In the genomic region with DNA sequence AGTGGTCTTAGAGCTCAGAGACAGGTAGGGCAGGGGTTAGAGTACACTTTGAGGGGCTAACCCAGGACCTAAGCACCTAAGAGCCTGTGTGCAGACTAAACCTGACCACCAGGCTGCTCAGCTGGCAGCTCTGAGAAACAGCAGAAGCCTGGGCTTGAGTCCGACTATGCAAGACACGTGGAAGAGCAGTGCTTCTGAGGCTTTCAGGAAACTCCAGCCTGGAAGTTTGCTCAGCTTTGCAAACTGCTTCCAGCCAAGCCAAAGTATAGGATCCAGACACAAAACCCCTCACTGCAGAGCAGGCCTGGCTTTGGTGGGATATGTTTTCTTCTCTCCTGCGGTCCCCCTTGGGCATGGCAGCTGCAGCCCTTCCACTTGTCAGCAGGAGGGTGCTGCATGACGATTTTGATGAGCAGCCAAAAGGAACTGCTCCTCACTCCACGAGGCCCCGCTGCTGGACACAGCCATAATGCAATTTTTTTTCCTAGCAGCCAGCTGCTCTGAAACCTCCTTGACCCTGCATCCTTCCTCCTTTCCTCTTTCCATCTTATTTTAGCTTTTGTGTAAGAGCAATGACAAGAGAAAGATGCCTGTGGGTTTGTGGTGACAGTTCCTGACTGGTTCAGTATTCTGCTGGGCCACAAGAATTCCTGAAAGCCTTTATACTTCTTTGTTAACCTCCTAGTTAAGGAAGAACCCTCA, we compare ENCODE assay signal across 12 cellular contexts.
A peak's percentile ranks its signal among the peaks of the same experiment; 100 is the strongest.
DNase-seq lines count a peak whose midpoint lies in the region; ATAC-seq and TF ChIP-seq lines count a peak whose summit lies in the region.
"Had no signal": no experiment of that assay in that cellular context is flagged by ENCODE, and none has a peak within 500 bp of the region (broad histone marks: within the 10 kb centered on the region; RNA-seq: fewer than 3 reads in every experiment).

No MANE protein-coding gene starts in this region.

- no peak overlapping the region for H3K4me3 ChIP-seq in esophagus squamous epithelium
- H3K4me3 ChIP-seq: breast epithelium had no signal

- no peaks in the 10 kb centered on the region for H3K36me3 ChIP-seq in esophagus squamous epithelium
- H3K36me3 ChIP-seq: breast epithelium had no signal

- DNase-seq in A172 (ENCODE audit: low spot score) (peak; percentile 87), NCI-H1092 treated with DMSO at 0.1 percent for 48 hours (lab: John Stamatoyannopoulos, UW) (peak; percentile 4), esophagus squamous epithelium (lab: John Stamatoyannopoulos, UW) (no peak), myocyte (ENCODE audit: low read depth) (peak; percentile 99), NCI-H2029 (lab: John Stamatoyannopoulos, UW) (no peak), caudate nucleus (lab: John Stamatoyannopoulos, UW) (no peak)
- no peak for DNase-seq in stimulated activated CD4-positive, alpha-beta T cell treated with anti-CD3 and anti-CD28 coated beads, Interleukin-4, amount 100 ng/mL, for 4 hours
- DNase-seq: ACHN; activated CD4-positive, alpha-beta T cell treated with anti-CD3 and anti-CD28 coated beads, Interleukin-2, amount 10 ng/mL, durations not matched to agents 24 days and 14 days; islet precursor cell had no signal

- ATAC-seq in HG02885 (IDR thresholded peaks at IDR 0.05; ENCODE audit: poor library complexity, unreplicated experiment): no peak

- H3K27me3 ChIP-seq in esophagus squamous epithelium: peaks cover 0 to 3% (median 0%) of the 10 kb centered on the region in 4 donors
- H3K27me3 ChIP-seq: breast epithelium had no signal

- intact Hi-C loops in esophagus squamous epithelium (cut with DNase I): no loop called here

- H3K27ac ChIP-seq in esophagus squamous epithelium: peak overlapping the region in 3 of 4 donors; percentile 17 to 46 (median 25)
- H3K27ac ChIP-seq in caudate nucleus (ENCODE audit: low read depth, low read length): no peak overlapping the region

- WGBS in esophagus squamous epithelium, 2 donors: 26 to 40% methylated on average over 5 of the region's 6 CpGs

- H3K4me1 ChIP-seq in esophagus squamous epithelium: peaks cover 4 to 13% (median 8%) of the 10 kb centered on the region in 3 donors

- TF ChIP-seq CTCF in esophagus squamous epithelium (IDR thresholded peaks at IDR 0.05): no peak

- H3K9me3 ChIP-seq in esophagus squamous epithelium: no peaks in the 10 kb centered on the region
- H3K9me3 ChIP-seq: breast epithelium had no signal

- no peak for TF ChIP-seq POLR2A in esophagus squamous epithelium (IDR thresholded peaks at IDR 0.05)

Comparison
In these comparisons a context has a peak if more than half of its experiments do, and no peak if none do; other contexts are left out.
1. DNase-seq: peak in A172 (single experiment), NCI-H1092 treated with DMSO at 0.1 percent for 48 hours (single experiment) and myocyte (single experiment); none in esophagus squamous epithelium (single experiment), NCI-H2029 (single experiment), caudate nucleus (0 of 61) and stimulated activated CD4-positive, alpha-beta T cell treated with anti-CD3 and anti-CD28 coated beads, Interleukin-4, amount 100 ng/mL, for 4 hours (0 of 2).